Comparison of ENCODE assay signal across 11 cellular contexts in the genomic region with DNA sequence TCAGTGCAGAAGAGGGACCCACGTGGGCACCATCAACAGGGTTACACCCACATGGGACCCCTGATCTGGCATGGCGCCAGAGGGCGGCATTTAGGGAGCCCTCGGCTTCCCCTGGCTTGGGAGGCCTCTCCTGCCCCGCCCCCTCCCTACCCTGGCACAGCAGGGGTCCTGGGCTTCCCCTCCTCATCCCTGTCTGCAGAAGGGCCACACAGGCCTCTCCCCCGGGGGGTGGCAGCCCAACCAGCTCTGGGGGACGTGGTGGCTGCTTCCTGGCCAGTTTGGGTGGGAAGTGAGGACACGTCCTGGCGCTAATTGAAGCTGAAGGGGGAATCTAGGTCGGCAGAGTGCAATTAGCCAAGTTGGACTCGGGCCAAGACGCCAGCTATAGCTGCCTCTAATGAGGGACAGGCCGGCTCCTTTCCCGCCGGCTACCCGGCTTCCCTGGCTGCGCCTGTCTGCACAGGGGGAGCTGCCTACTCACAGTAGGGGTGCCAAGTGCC.
DNase-seq lines count a peak whose midpoint lies in the region; ATAC-seq and TF ChIP-seq lines count a peak whose summit lies in the region.
"Had no signal": no experiment of that assay in that cellular context is flagged by ENCODE, and none has a peak within 500 bp of the region (broad histone marks: within the 10 kb centered on the region; RNA-seq: fewer than 3 reads in every experiment).

No MANE protein-coding gene starts in this region.

- TF ChIP-seq CTCF in heart left ventricle (IDR thresholded peaks at IDR 0.05) = no peak
- TF ChIP-seq CTCF in thoracic aorta (IDR thresholded peaks at IDR 0.05) = no peak
- TF ChIP-seq CTCF in MM.1S (IDR thresholded peaks at IDR 0.05; ENCODE audit: low read length) = no peak

- H3K27ac Mint-ChIP-seq in stimulated activated memory B cell treated with anti-CD40 and anti-IgM and Interleukin-4, amounts not matched to agents 10 μg/mL and 1 μg/mL and 100 μg/mL, for 72 hours = no peak overlapping the region

- no peak overlapping the region for H3K4me3 Mint-ChIP-seq in stimulated activated memory B cell treated with anti-CD40 and anti-IgM and Interleukin-4, amounts not matched to agents 10 μg/mL and 1 μg/mL and 100 μg/mL, for 72 hours

- H3K4me1 Mint-ChIP-seq in stimulated activated memory B cell treated with anti-CD40 and anti-IgM and Interleukin-4, amounts not matched to agents 10 μg/mL and 1 μg/mL and 100 μg/mL, for 72 hours = no peaks in the 10 kb centered on the region

- no peak overlapping the region for H3K9ac ChIP-seq in MM.1S (ENCODE audit: low read length)

- peaks cover 0 to 34% (median 20%) of the 10 kb centered on the region in 12 donors for H3K4me1 ChIP-seq in heart left ventricle
- H3K4me1 ChIP-seq in thoracic aorta (ENCODE audit: control insufficient read depth in 1 of 2, low read depth in 2 of 2) = peaks cover 14 to 46% of the 10 kb centered on the region in 2 donors
- no peaks in the 10 kb centered on the region for H3K4me1 ChIP-seq in MM.1S (ENCODE audit: low read length)
- H3K4me1 ChIP-seq: colonic mucosa had no signal

- no peak for TF ChIP-seq POLR2A in heart left ventricle (IDR thresholded peaks at IDR 0.05)

- H3F3A ChIP-seq in MM.1S (ENCODE audit: insufficient read depth, low read length) = no peaks in the 10 kb centered on the region

- H3K4me2 ChIP-seq in MM.1S (ENCODE audit: low read depth, low read length) = no peak overlapping the region

- no peaks in the 10 kb centered on the region; the same call in 1 of the 2 replicates for H4K20me1 ChIP-seq in MM.1S (ENCODE audit: insufficient read depth, low read length)

- peak overlapping the region in 5 of 12 donors; percentile 1 to 83 (median 46) for H3K27ac ChIP-seq in heart left ventricle
- H3K27ac ChIP-seq in thoracic aorta = peak overlapping the region; percentile 61 to 72
- no peak overlapping the region for H3K27ac ChIP-seq in MM.1S (ENCODE audit: low read length)
- H3K27ac ChIP-seq: colonic mucosa had no signal

- no peaks in the 10 kb centered on the region for H3K9me3 Mint-ChIP-seq in stimulated activated memory B cell treated with anti-CD40 and anti-IgM and Interleukin-4, amounts not matched to agents 10 μg/mL and 1 μg/mL and 100 μg/mL, for 72 hours

- H3K36me3 ChIP-seq in heart left ventricle (peaks cover 0 to 54% (median 25%) of the 10 kb centered on the region in 9 donors), thoracic aorta (peaks cover 21% of the 10 kb centered on the region), MM.1S (replicated peaks; ENCODE audit: insufficient read depth, low read length) (no peaks in the 10 kb centered on the region)
- H3K36me3 ChIP-seq: colonic mucosa had no signal

- intact Hi-C loops in heart left ventricle (cut with DNase I) = loop anchor here in 3 of 10 donors (5.0 to 10.0 kb wide), 3 partner anchors 105 to 227 kb away; no protein-coding TSS in a partner anchor

- no peaks in the 10 kb centered on the region for H3K79me2 ChIP-seq in MM.1S (ENCODE audit: low read length)

- H3K9me2 ChIP-seq in MM.1S (replicated peaks; ENCODE audit: insufficient read depth, low read length) = no peaks in the 10 kb centered on the region

- H2AFZ ChIP-seq in MM.1S (ENCODE audit: low read length) = no peak overlapping the region

- H3K27me3 Mint-ChIP-seq in stimulated activated memory B cell treated with anti-CD40 and anti-IgM and Interleukin-4, amounts not matched to agents 10 μg/mL and 1 μg/mL and 100 μg/mL, for 72 hours = no peaks in the 10 kb centered on the region

- in situ Hi-C loops in KBM-7 (cut with MboI; ENCODE audit: low pct_unique_long_range_greater_than_20kb, low sequenced_read_pairs) = no loop called here

- peaks cover 42% of the 10 kb centered on the region for H3K36me3 Mint-ChIP-seq in stimulated activated memory B cell treated with anti-CD40 and anti-IgM and Interleukin-4, amounts not matched to agents 10 μg/mL and 1 μg/mL and 100 μg/mL, for 72 hours

- H3K4me3 ChIP-seq in heart left ventricle (no peak overlapping the region), thoracic aorta (no peak overlapping the region), MM.1S (ENCODE audit: low read length) (no peak overlapping the region)
- H3K4me3 ChIP-seq: colonic mucosa had no signal

- no peaks in the 10 kb centered on the region for H3K9me3 ChIP-seq in heart left ventricle
- no peaks in the 10 kb centered on the region for H3K9me3 ChIP-seq in thoracic aorta
- no peaks in the 10 kb centered on the region for H3K9me3 ChIP-seq in MM.1S (replicated peaks; ENCODE audit: insufficient read depth, low read length)
- H3K9me3 ChIP-seq: colonic mucosa had no signal

- H3K27me3 ChIP-seq in heart left ventricle = peaks cover 0 to 7% (median 0%) of the 10 kb centered on the region in 9 donors
- H3K27me3 ChIP-seq in thoracic aorta (replicated peaks; ENCODE audit: insufficient read depth) = no peaks in the 10 kb centered on the region
- peaks cover 56% of the 10 kb centered on the region for H3K27me3 ChIP-seq in MM.1S (replicated peaks; ENCODE audit: insufficient read depth, low read length)
- H3K27me3 ChIP-seq: colonic mucosa had no signal

- WGBS in heart left ventricle, 4 donors = 36 to 49% (median 44%) methylated on average over 10 to 17 of the region's 17 CpGs

- ATAC-seq in heart left ventricle (peak; percentile 31 to 66 (median 57)), thoracic aorta (ENCODE audit: insufficient number of reproducible peaks, low FRiP score, low read depth) (no peak), HG03520 (IDR thresholded peaks at IDR 0.05; ENCODE audit: unreplicated experiment) (no peak)
- no peak for ATAC-seq in stimulated activated memory B cell treated with anti-CD40 and anti-IgM and Interleukin-4, amounts not matched to agents 10 μg/mL and 1 μg/mL and 100 μg/mL, for 72 hours

- DNase-seq in KBM-7 (peak; percentile 12), NCI-H748 (lab: John Stamatoyannopoulos, UW; ENCODE audit: unreplicated experiment) (peak; percentile 81), heart left ventricle (peak in 4 of 5 donors; percentile 48 to 79 (median 76)), thoracic aorta (ENCODE audit: low spot score) (no peak), MM.1S (no peak)
- DNase-seq: activated CD4-positive, CD25-positive, alpha-beta regulatory T cell treated with anti-CD3 and anti-CD28 coated beads, Interleukin-2, amount 50 U/mL, for 72 hours; activated naive CD4-positive, alpha-beta T cell; colonic mucosa; DMS53 had no signal

Comparison
In these comparisons a context has a peak if more than half of its experiments do, and no peak if none do; other contexts are left out.
1. DNase-seq: peak in KBM-7 (single experiment), NCI-H748 (single experiment) and heart left ventricle (4 of 5); none in thoracic aorta (single experiment) and MM.1S (single experiment).
2. ATAC-seq: peak in heart left ventricle (4 of 4); none in thoracic aorta (single experiment), HG03520 (single experiment) and stimulated activated memory B cell treated with anti-CD40 and anti-IgM and Interleukin-4, amounts not matched to agents 10 μg/mL and 1 μg/mL and 100 μg/mL, for 72 hours (single experiment).